ENCODE assay signal across 8 cellular contexts in the genomic region with DNA sequence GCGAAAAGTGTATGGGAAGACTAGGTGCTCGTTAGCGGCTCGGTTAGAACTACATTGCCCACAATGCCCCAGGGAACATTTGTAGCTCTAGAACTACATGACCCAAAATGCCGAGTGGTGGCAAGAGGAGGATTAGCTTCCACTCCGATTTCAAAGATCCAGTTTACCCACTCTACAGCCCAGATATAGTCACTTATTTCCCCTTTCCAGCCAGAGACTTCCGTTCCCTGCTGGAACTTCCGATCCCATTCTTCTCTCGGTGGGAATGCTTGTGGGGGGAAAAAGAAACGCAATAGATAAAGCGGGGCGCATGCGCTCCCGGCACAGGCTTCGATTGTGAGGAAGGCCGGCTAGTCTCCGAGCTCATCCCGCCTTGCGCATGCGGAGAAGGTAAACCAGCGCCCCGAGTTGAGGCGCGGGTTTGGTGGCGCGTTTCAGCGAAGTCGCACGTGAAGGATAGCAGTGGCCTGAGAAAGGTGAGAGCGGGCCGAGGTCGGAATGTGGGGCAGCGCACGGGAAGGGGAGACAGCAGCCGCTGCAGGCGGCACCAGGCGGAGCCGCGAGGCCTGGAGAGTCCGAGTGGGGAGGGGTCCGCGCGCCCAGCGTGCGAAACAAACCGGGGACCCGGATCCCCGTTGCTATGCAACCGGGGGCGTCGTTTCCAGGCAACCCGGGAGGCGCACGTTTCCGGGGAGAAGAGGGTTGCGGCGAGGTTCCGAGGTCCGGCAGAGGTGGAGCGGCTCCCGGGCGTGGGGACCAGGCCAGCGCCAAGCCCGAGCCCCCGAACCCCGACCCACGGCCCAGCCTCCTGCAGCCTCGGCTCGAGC. TPM values are rescaled to one million over a fixed set of nuclear protein-coding genes. Genes with fewer than 3 reads are reported as not detected.
DNase-seq lines count a peak whose midpoint lies in the region; ATAC-seq and TF ChIP-seq lines count a peak whose summit lies in the region.

A gene with protein sequence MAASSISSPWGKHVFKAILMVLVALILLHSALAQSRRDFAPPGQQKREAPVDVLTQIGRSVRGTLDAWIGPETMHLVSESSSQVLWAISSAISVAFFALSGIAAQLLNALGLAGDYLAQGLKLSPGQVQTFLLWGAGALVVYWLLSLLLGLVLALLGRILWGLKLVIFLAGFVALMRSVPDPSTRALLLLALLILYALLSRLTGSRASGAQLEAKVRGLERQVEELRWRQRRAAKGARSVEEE (plus strand): TSS at position 366 of the 827 bp plus-strand sequence. CDS start 5,536 bp downstream, outside the sequence.

- ATAC-seq in GM21447 (IDR thresholded peaks at IDR 0.05; ENCODE audit: unreplicated experiment): peak; percentile 37

- peak within 1 kb of the TSS; percentile 91 for H3K9ac ChIP-seq in OCI-LY3 (ENCODE audit: low read length)

- DNase-seq in Caki2 (ENCODE audit: low read depth) (peak; percentile 85), HuH-7.5 (ENCODE audit: low spot score) (peak; percentile 100), epidermal melanocyte (ENCODE audit: insufficient read length, low spot score) (peak; percentile 98), midbrain (lab: John Stamatoyannopoulos, UW) (peak; percentile 97)
- DNase-seq in activated CD8-positive, alpha-beta memory T cell treated with anti-CD3 and anti-CD28 coated beads, Interleukin-2, amount 50 U/mL, for 48 hours: peak; percentile 91
- DNase-seq in stimulated activated CD8-positive, alpha-beta memory T cell treated with anti-CD3 and anti-CD28 coated beads, Interleukin-15, amount 100 ng/mL, for 48 hours (ENCODE audit: low read depth in 2 of 2): peak; percentile 80

- H3K27me3 ChIP-seq in OCI-LY3 (ENCODE audit: low read depth, low read length): peaks cover 4% of the 10 kb centered on the region; the same call in 1 of the 2 replicates

- peaks cover 74% of the 10 kb centered on the region for H3K4me1 ChIP-seq in OCI-LY3 (ENCODE audit: low read length)

- H3K79me2 ChIP-seq in OCI-LY3 (ENCODE audit: low read length): peaks cover 52% of the 10 kb centered on the region

- H3K9me3 ChIP-seq in OCI-LY3 (ENCODE audit: insufficient read depth, low read length): peaks cover 5% of the 10 kb centered on the region

- peak within 1 kb of the TSS; percentile 84 for H3K4me3 ChIP-seq in OCI-LY3 (ENCODE audit: low read length)

- H3K36me3 ChIP-seq in OCI-LY3 (replicated peaks; ENCODE audit: low read depth, low read length): peaks cover 35% of the 10 kb centered on the region

- in situ Hi-C loops in Caki2 (cut with HindIII; ENCODE audit: low pct_unique_long_range_greater_than_20kb, low sequenced_read_pairs): no loop called here

- peak within 1 kb of the TSS; percentile 86 for H3K27ac ChIP-seq in OCI-LY3 (ENCODE audit: low read length)

- peak within 1 kb of the TSS; percentile 97 for H2AFZ ChIP-seq in OCI-LY3 (ENCODE audit: low read depth, low read length)

- peaks cover 32% of the 10 kb centered on the region for H4K20me1 ChIP-seq in OCI-LY3 (ENCODE audit: insufficient read depth, low read length)

- no peak for TF ChIP-seq CTCF in OCI-LY3 (IDR thresholded peaks at IDR 0.05; ENCODE audit: low read depth, low read length)

- H3K4me2 ChIP-seq in OCI-LY3 (ENCODE audit: low read length): peak within 1 kb of the TSS; percentile 98

RNA-seq across cellular contexts. Expression of the gene that starts here (rescaled TPM):
- 10.2 and 18.2 TPM in 2 replicates for total RNA-seq in Caki2 (2014; rRNA removed; shearing (Covaris generic); ENCODE audit: low replicate concordance)

Comparison
In these comparisons a context has a peak if more than half of its experiments do, and no peak if none do; other contexts are left out.
1. Peak in every context shown above with its lines: DNase-seq, ATAC-seq, H3K4me3 ChIP-seq and H3K27ac ChIP-seq.